In the genomic region with DNA sequence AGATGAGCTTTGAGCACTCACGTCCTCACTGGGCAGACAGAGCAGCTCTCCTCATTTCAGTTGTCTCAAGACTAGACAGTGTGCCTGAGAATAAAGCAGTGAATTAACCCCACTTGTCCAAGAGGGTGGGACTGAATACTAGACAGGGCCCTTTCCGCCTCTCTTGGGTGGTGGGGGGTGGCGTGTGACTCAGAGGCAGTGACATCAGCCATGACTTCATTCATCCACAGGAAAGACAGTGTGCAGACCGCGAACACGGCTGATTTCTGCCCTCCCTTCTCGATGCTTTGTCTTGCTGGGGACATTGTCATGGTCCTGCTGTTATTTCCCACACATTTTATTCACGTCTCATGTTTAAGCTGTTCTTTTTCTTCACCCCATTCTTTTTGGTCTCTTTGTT, we compare ENCODE assay signal across 30 cellular contexts.
DNase-seq lines count a peak whose midpoint lies in the region; ATAC-seq and TF ChIP-seq lines count a peak whose summit lies in the region.
"Had no signal": no experiment of that assay in that cellular context is flagged by ENCODE, and none has a peak within 500 bp of the region (broad histone marks: within the 10 kb centered on the region; RNA-seq: fewer than 3 reads in every experiment).

No MANE protein-coding gene starts in this region.

- POLR2A ChIA-PET in MCF 10A (lab: Yijun Ruan, JAX): interaction anchor here (0.9 to 1.3 kb wide), 2 partner anchors 13 to 580 kb away, joined by 3 to 5 read pairs; no protein-coding TSS in a partner anchor

- no peak for DNase-seq in MCF 10A (ENCODE audit: unreplicated experiment)
- no peak for DNase-seq in mammary epithelial cell
- DNase-seq in fibroblast of pulmonary artery (ENCODE audit: low read depth): peak; percentile 61
- no peak for DNase-seq in right atrium auricular region (ENCODE audit: low spot score)
- no peak for DNase-seq in COR-L47 (lab: John Stamatoyannopoulos, UW)
- no peak for DNase-seq in endothelial cell (ENCODE audit: low spot score)
- no peak for DNase-seq in left lung
- no peak for DNase-seq in body of pancreas
- DNase-seq: 8988T; activated CD4-positive, alpha-beta T cell treated with anti-CD3 and anti-CD28 coated beads, Interleukin-2, amount 10 ng/mL, durations not matched to agents 24 days and 14 days; activated effector memory CD4-positive, alpha-beta T cell treated with Interleukin-2 at 50 U/mL for 16 hours; activated naive CD8-positive, alpha-beta T cell treated with anti-CD3 and anti-CD28 coated beads, Interleukin-2, amount 10 ng/mL, durations not matched to agents 7 days and 5 days; activated T-cell treated with anti-CD3 and anti-CD28 coated beads, Interleukin-2, amount 50 U/mL, for 1 hour; Calu3; cerebellar nuclear complex; DMS79; esophagus squamous epithelium; GDM1; hippocampal formation; IMR-90; mesendoderm; NCI-H146; NCI-H774; substantia nigra; trophoblast cell; WERI-Rb-1 had no signal

- ATAC-seq in left lung: no peak
- no peak for ATAC-seq in body of pancreas
- ATAC-seq: gastroesophageal sphincter; stimulated activated memory B cell treated with anti-CD40 and anti-IgM and Interleukin-4, amounts not matched to agents 10 μg/mL and 1 μg/mL and 100 μg/mL, for 72 hours had no signal

- H3K79me2 ChIP-seq in mammary epithelial cell (ENCODE audit: insufficient read depth, low read length): no peaks in the 10 kb centered on the region

- dilution Hi-C loops in mammary epithelial cell (cut with HindIII; ENCODE audit: low sequenced_read_pairs): no loop called here

- H3K36me3 Mint-ChIP-seq in MCF 10A (ENCODE audit: insufficient read depth, unreplicated experiment): no peaks in the 10 kb centered on the region
- H3K36me3 Mint-ChIP-seq in endothelial cell (ENCODE audit: low read depth, unreplicated experiment): peaks cover 18% of the 10 kb centered on the region

- BruUV-seq in MCF 10A (replicated peaks; lab: Mats Ljungman, UMichigan): no TSS peak
- BruUV-seq in mammary epithelial cell (replicated peaks; lab: Mats Ljungman, UMichigan): no TSS peak

- no peak for TF ChIP-seq POLR2A in body of pancreas (IDR thresholded peaks at IDR 0.05)

- no peak for TF ChIP-seq CTCF in MCF 10A (IDR thresholded peaks at IDR 0.05; ENCODE audit: unreplicated experiment)
- no peak for TF ChIP-seq CTCF in mammary epithelial cell (conservative IDR thresholded peaks at IDR 0.05 in 1 of 2, IDR thresholded peaks at IDR 0.05 in 1 of 2; ENCODE audit: extremely low read depth in 1 of 2, insufficient read depth in 1 of 2, low read depth in 1 of 2, low read length in 2 of 2)
- no peak for TF ChIP-seq CTCF in fibroblast of pulmonary artery (IDR thresholded peaks at IDR 0.05; ENCODE audit: low read length, missing control alignments)
- TF ChIP-seq CTCF in right atrium auricular region (IDR thresholded peaks at IDR 0.05): no peak
- TF ChIP-seq CTCF in endothelial cell (IDR thresholded peaks at IDR 0.05; ENCODE audit: unreplicated experiment): no peak
- no peak for TF ChIP-seq CTCF in left lung (IDR thresholded peaks at IDR 0.05)
- TF ChIP-seq CTCF in body of pancreas (IDR thresholded peaks at IDR 0.05): no peak

- H3K27ac ChIP-seq in mammary epithelial cell (ENCODE audit: insufficient read depth, low read depth, low read length) (no peak overlapping the region), right atrium auricular region (peak overlapping the region; percentile 14 to 29), left lung (no peak overlapping the region), body of pancreas (no peak overlapping the region)
- H3K27ac ChIP-seq: esophagus squamous epithelium, gastroesophageal sphincter, prostate gland, SJSA1, WERI-Rb-1 had no signal

- CTCF ChIA-PET in MCF 10A (lab: Yijun Ruan, JAX) (interaction anchor here (1.3 kb wide), 1 partner anchor 19 kb away, joined by 3 read pairs; no protein-coding TSS in a partner anchor), mammary epithelial cell (lab: Charles Lee; ENCODE audit: low non-redundant PET) (no interaction called here)

- no peak overlapping the region for H3K4me3 ChIP-seq in mammary epithelial cell (replicated peaks in 1 of 3; ENCODE audit: insufficient read depth in 1 of 3, low read depth in 2 of 3, low read length in 3 of 3)
- no peak overlapping the region for H3K4me3 ChIP-seq in fibroblast of pulmonary artery (replicated peaks; ENCODE audit: low read depth, low read length)
- no peak overlapping the region for H3K4me3 ChIP-seq in right atrium auricular region
- H3K4me3 ChIP-seq in left lung: no peak overlapping the region
- H3K4me3 ChIP-seq in body of pancreas: no peak overlapping the region
- H3K4me3 ChIP-seq: esophagus squamous epithelium, gastroesophageal sphincter, prostate gland, SJSA1 had no signal

- H3K27ac Mint-ChIP-seq in MCF 10A (ENCODE audit: low read depth, unreplicated experiment) (peak overlapping the region; percentile 11), endothelial cell (ENCODE audit: unreplicated experiment) (no peak overlapping the region)
- H3K27ac Mint-ChIP-seq: activated CD4-positive, alpha-beta T cell treated with anti-CD3 and anti-CD28 coated beads, Interleukin-2, amount 10 ng/mL, durations not matched to agents 24 days and 14 days; activated naive CD8-positive, alpha-beta T cell treated with anti-CD3 and anti-CD28 coated beads, Interleukin-2, amount 10 ng/mL, durations not matched to agents 7 days and 5 days; stimulated activated memory B cell treated with anti-CD40 and anti-IgM and Interleukin-4, amounts not matched to agents 10 μg/mL and 1 μg/mL and 100 μg/mL, for 72 hours had no signal

- H3K4me1 Mint-ChIP-seq in MCF 10A (ENCODE audit: insufficient read depth, unreplicated experiment) (peaks cover 37% of the 10 kb centered on the region), endothelial cell (ENCODE audit: unreplicated experiment) (no peaks in the 10 kb centered on the region)
- H3K4me1 Mint-ChIP-seq: activated naive CD8-positive, alpha-beta T cell treated with anti-CD3 and anti-CD28 coated beads, Interleukin-2, amount 10 ng/mL, durations not matched to agents 7 days and 5 days; stimulated activated memory B cell treated with anti-CD40 and anti-IgM and Interleukin-4, amounts not matched to agents 10 μg/mL and 1 μg/mL and 100 μg/mL, for 72 hours had no signal

- H3K27me3 Mint-ChIP-seq in MCF 10A (ENCODE audit: insufficient read depth, unreplicated experiment) (no peaks in the 10 kb centered on the region), endothelial cell (ENCODE audit: unreplicated experiment) (peaks cover 1% of the 10 kb centered on the region)
- H3K27me3 Mint-ChIP-seq: activated CD4-positive, alpha-beta T cell treated with anti-CD3 and anti-CD28 coated beads, Interleukin-2, amount 10 ng/mL, durations not matched to agents 24 days and 14 days; activated naive CD8-positive, alpha-beta T cell treated with anti-CD3 and anti-CD28 coated beads, Interleukin-2, amount 10 ng/mL, durations not matched to agents 7 days and 5 days; stimulated activated memory B cell treated with anti-CD40 and anti-IgM and Interleukin-4, amounts not matched to agents 10 μg/mL and 1 μg/mL and 100 μg/mL, for 72 hours had no signal

- H3K4me2 ChIP-seq in mammary epithelial cell (ENCODE audit: insufficient read depth, low read depth, low read length): no peak overlapping the region

- no peak overlapping the region for H3K9ac ChIP-seq in mammary epithelial cell (ENCODE audit: insufficient read depth, low read length)

- H3K9me3 ChIP-seq in mammary epithelial cell (replicated peaks; ENCODE audit: insufficient read depth, low read length) (no peaks in the 10 kb centered on the region), right atrium auricular region (no peaks in the 10 kb centered on the region), left lung (no peaks in the 10 kb centered on the region), body of pancreas (no peaks in the 10 kb centered on the region)
- H3K9me3 ChIP-seq: esophagus squamous epithelium, gastroesophageal sphincter, prostate gland, SJSA1 had no signal

- H3K4me3 Mint-ChIP-seq in MCF 10A (ENCODE audit: unreplicated experiment): no peak overlapping the region
- no peak overlapping the region for H3K4me3 Mint-ChIP-seq in endothelial cell (ENCODE audit: unreplicated experiment)
- H3K4me3 Mint-ChIP-seq: activated CD4-positive, alpha-beta T cell treated with anti-CD3 and anti-CD28 coated beads, Interleukin-2, amount 10 ng/mL, durations not matched to agents 24 days and 14 days; activated naive CD8-positive, alpha-beta T cell treated with anti-CD3 and anti-CD28 coated beads, Interleukin-2, amount 10 ng/mL, durations not matched to agents 7 days and 5 days; stimulated activated memory B cell treated with anti-CD40 and anti-IgM and Interleukin-4, amounts not matched to agents 10 μg/mL and 1 μg/mL and 100 μg/mL, for 72 hours had no signal

- H3K9me3 Mint-ChIP-seq in MCF 10A (ENCODE audit: unreplicated experiment): peaks cover 16% of the 10 kb centered on the region
- no peaks in the 10 kb centered on the region for H3K9me3 Mint-ChIP-seq in endothelial cell (ENCODE audit: unreplicated experiment)
- H3K9me3 Mint-ChIP-seq: activated naive CD8-positive, alpha-beta T cell treated with anti-CD3 and anti-CD28 coated beads, Interleukin-2, amount 10 ng/mL, durations not matched to agents 7 days and 5 days had no signal

- H3K4me1 ChIP-seq in mammary epithelial cell (ENCODE audit: insufficient read depth, low read length) (peaks cover 19% of the 10 kb centered on the region), right atrium auricular region (peaks cover 0 to 1% of the 10 kb centered on the region in 2 donors), left lung (no peaks in the 10 kb centered on the region), body of pancreas (peaks cover 3% of the 10 kb centered on the region)
- H3K4me1 ChIP-seq: prostate gland had no signal

- H3K36me3 ChIP-seq in mammary epithelial cell (ENCODE audit: insufficient read depth, low read length) (no peaks in the 10 kb centered on the region), right atrium auricular region (no peaks in the 10 kb centered on the region), left lung (no peaks in the 10 kb centered on the region), body of pancreas (replicated peaks in 1 of 2; ENCODE audit: insufficient read depth in 1 of 2, low read depth in 2 of 2) (no peaks in the 10 kb centered on the region)
- H3K36me3 ChIP-seq: esophagus squamous epithelium, gastroesophageal sphincter, prostate gland, SJSA1, WERI-Rb-1 had no signal

- in situ Hi-C loops in mammary epithelial cell (cut with MboI; ENCODE audit: low sequenced_read_pairs in 2 of 2): no loop called here

- no peak overlapping the region for H2AFZ ChIP-seq in mammary epithelial cell (ENCODE audit: low read depth, low read length)

- H4K20me1 ChIP-seq in mammary epithelial cell (ENCODE audit: insufficient read depth, low read length): no peaks in the 10 kb centered on the region

- intact Hi-C loops in MCF 10A (cut with micrococcal nuclease) (loop anchor here (10.0 kb wide), 3 partner anchors 67 to 577 kb away; a partner anchor contains a TSS), mammary epithelial cell (cut with micrococcal nuclease) (loop anchor here (10.0 kb wide), 1 partner anchor 577 kb away; a partner anchor contains a TSS), left lung (cut with DNase I) (no loop called here), body of pancreas (cut with DNase I) (no loop called here)

- 95% methylated on average over 8 of the region's 8 CpGs for WGBS in mammary epithelial cell (ENCODE audit: low coverage, missing lambda C conversion rate)
- WGBS in body of pancreas, 2 donors: 93 to 95% methylated on average over 8 of the region's 8 CpGs

- H3K27me3 ChIP-seq in mammary epithelial cell (ENCODE audit: insufficient read depth, low read length): no peaks in the 10 kb centered on the region
- H3K27me3 ChIP-seq in right atrium auricular region: no peaks in the 10 kb centered on the region
- no peaks in the 10 kb centered on the region for H3K27me3 ChIP-seq in left lung
- H3K27me3 ChIP-seq in body of pancreas: no peaks in the 10 kb centered on the region
- H3K27me3 ChIP-seq: esophagus squamous epithelium, gastroesophageal sphincter, SJSA1 had no signal

Comparison
In these comparisons a context has a peak if more than half of its experiments do, and no peak if none do; other contexts are left out.
1. H3K27ac ChIP-seq: peak in right atrium auricular region (2 of 2); none in mammary epithelial cell (single experiment), left lung (0 of 2) and body of pancreas (0 of 4).
2. intact Hi-C loops: an anchor here in MCF 10A (10.0 kb wide) and mammary epithelial cell (10.0 kb wide); none called in left lung and body of pancreas.